Comparison of ENCODE assay signal across 12 cellular contexts in genomic region chr12:47988073-47989022, GRCh38. TPM values are rescaled to one million over a fixed set of nuclear protein-coding genes. Genes with fewer than 3 reads are reported as not detected.
DNase-seq lines count a peak whose midpoint lies in the region; ATAC-seq, FAIRE-seq and TF ChIP-seq lines count a peak whose summit lies in the region.
"Had no signal": no experiment of that assay in that cellular context is flagged by ENCODE, and none has a peak within 500 bp of the region (broad histone marks: within the 10 kb centered on the region; RNA-seq: fewer than 3 reads in every experiment).

No MANE protein-coding gene starts in this region.

- TF ChIP-seq EP300 in suprapubic skin (IDR thresholded peaks at IDR 0.05), result no peak

- H3K9me3 ChIP-seq in kidney (ENCODE audit: control insufficient read depth in 1 of 2, low read length in 2 of 2) (no peaks in the 10 kb centered on the region), suprapubic skin (no peaks in the 10 kb centered on the region)
- H3K9me3 ChIP-seq: BE2C had no signal

- intact Hi-C loops in Right ventricle myocardium inferior (cut with DNase I), result no loop called here
- intact Hi-C loops in cardiac septum (cut with DNase I), result no loop called here
- intact Hi-C loops in kidney (cut with DNase I), result no loop called here

- no peaks in the 10 kb centered on the region for H3K27me3 ChIP-seq in suprapubic skin
- H3K27me3 ChIP-seq: BE2C had no signal

- FAIRE-seq in kidney (lab: Jason Lieb, UNC) (no peak), GM12891 (lab: Jason Lieb, UNC) (no peak)

- no peak overlapping the region for H3K27ac ChIP-seq in kidney (ENCODE audit: low read depth in 2 of 2, low read length in 2 of 2)
- H3K27ac ChIP-seq in suprapubic skin, result no peak overlapping the region

- no peak overlapping the region for H3K4me3 ChIP-seq in kidney (ENCODE audit: low read length in 2 of 2)
- no peak overlapping the region for H3K4me3 ChIP-seq in suprapubic skin

- WGBS in suprapubic skin, result 65% methylated on average over 15 of the region's 15 CpGs

- TF ChIP-seq CTCF in kidney (IDR thresholded peaks at IDR 0.05; ENCODE audit: borderline replicate concordance, extremely low read depth, insufficient read depth) (no peak), suprapubic skin (IDR thresholded peaks at IDR 0.05) (no peak)

- H3K36me3 ChIP-seq in kidney (ENCODE audit: control insufficient read depth in 1 of 2, insufficient read depth in 2 of 2, low read length in 2 of 2) (no peaks in the 10 kb centered on the region), suprapubic skin (no peaks in the 10 kb centered on the region)
- H3K36me3 ChIP-seq: BE2C had no signal

- TF ChIP-seq POLR2A in suprapubic skin (IDR thresholded peaks at IDR 0.05) (no peak), GM12891 (IDR thresholded peaks at IDR 0.05; ENCODE audit: low read depth, low read length) (no peak)

- DNase-seq in Right ventricle myocardium inferior (ENCODE audit: missing footprints) (no peak), cardiac septum (ENCODE audit: low spot score) (no peak), kidney (peak; percentile 17), suprapubic skin (ENCODE audit: low spot score in 2 of 2) (peak; percentile 29 to 53), AML-193 (lab: John Stamatoyannopoulos, UW) (no peak), GM12891 (ENCODE audit: insufficient read length, low spot score) (no peak)
- DNase-seq in activated naive CD4-positive, alpha-beta T cell (lab: John Stamatoyannopoulos, UW), result no peak
- DNase-seq: activated CD8-positive, alpha-beta memory T cell treated with anti-CD3 and anti-CD28 coated beads, Interleukin-2, amount 50 U/mL, for 4 hours; BE2C; midbrain; stimulated activated CD4-positive, alpha-beta T cell treated with anti-CD3 and anti-CD28 coated beads, Interleukin-15, amount 100 ng/mL, for 24 hours had no signal

- no peak overlapping the region for H3K9ac ChIP-seq in kidney (ENCODE audit: low read length in 2 of 2)

- ATAC-seq in Right ventricle myocardium inferior (peak; percentile 51), SK-N-SH treated with all-trans-retinoic acid at 6 μM for 48 hours (peak; percentile 25; the same call in 2 of the 3 replicates)

- H3K4me1 ChIP-seq in kidney (ENCODE audit: control insufficient read depth in 1 of 2, insufficient read depth in 1 of 2, low read depth in 1 of 2, low read length in 2 of 2), result no peaks in the 10 kb centered on the region
- peaks cover 4% of the 10 kb centered on the region for H3K4me1 ChIP-seq in suprapubic skin

TF ChIP-seq in SK-N-SH treated with all-trans-retinoic acid at 6 μM for 48 hours, 23 proteins besides CTCF, POLR2A, EP300 and RAD21 (continues in another document):
- no peak for TF ChIP-seq ZNF565 (CRISPR knock-in tag; conservative IDR thresholded peaks at IDR 0.05; ENCODE audit: low read depth)
- TF ChIP-seq PATZ1 (CRISPR knock-in tag; IDR thresholded peaks at IDR 0.05; ENCODE audit: borderline replicate concordance), result no peak
- TF ChIP-seq ZFP30 (CRISPR knock-in tag; IDR thresholded peaks at IDR 0.05), result no peak
- TF ChIP-seq TSHZ2 (CRISPR knock-in tag; IDR thresholded peaks at IDR 0.05), result no peak
- no peak for TF ChIP-seq ZC3H10 (CRISPR knock-in tag; IDR thresholded peaks at IDR 0.05)
- no peak for TF ChIP-seq ARNTL (CRISPR knock-in tag; IDR thresholded peaks at IDR 0.05; ENCODE audit: borderline replicate concordance, low read depth)

TF ChIP-seq in GM12891, 5 proteins besides CTCF, POLR2A, EP300 and RAD21:
- TF ChIP-seq POLR2AphosphoS5 (IDR thresholded peaks at IDR 0.05; ENCODE audit: low read depth, low read length), result no peak
- TF ChIP-seq TAF1 (IDR thresholded peaks at IDR 0.05; ENCODE audit: low read depth, low read length), result no peak
- TF ChIP-seq PAX5 (IDR thresholded peaks at IDR 0.05; ENCODE audit: insufficient read depth, low read length, severe bottlenecking), result no peak
- TF ChIP-seq SPI1 (IDR thresholded peaks at IDR 0.05; ENCODE audit: low read depth, low read length), result no peak
- TF ChIP-seq POU2F2 (IDR thresholded peaks at IDR 0.05; ENCODE audit: low read depth, low read length), result no peak

RNA-seq across cellular contexts. Expression of gene COL2A1, which starts 15.9 kb away (rescaled TPM):
- total RNA-seq in Right ventricle myocardium inferior, result not detected
- 0.13 TPM for total RNA-seq in cardiac septum
- not detected for total RNA-seq in kidney
- polyA plus RNA-seq in kidney (ENCODE audit: insufficient read depth, low read depth, low replicate concordance), result not detected
- not detected for total RNA-seq in suprapubic skin
- 0.12 TPM for polyA plus RNA-seq in GM12891 (2012; ENCODE audit: low read depth, missing spikeins)

RNA-seq across cellular contexts. Expression of gene TMEM106C, which starts 25.0 kb away (rescaled TPM):
- total RNA-seq in Right ventricle myocardium inferior (45.6 TPM), cardiac septum (37.5 TPM), kidney (51.7 TPM), suprapubic skin (10 to 100 TPM; 36.8 to 52.9 (median 46.5) TPM)
- 126 TPM for polyA plus RNA-seq in kidney (ENCODE audit: insufficient read depth, low read depth, low replicate concordance)
- 81.9 TPM for polyA plus RNA-seq in GM12891 (2012; ENCODE audit: low read depth, missing spikeins)

Comparison
In these comparisons a context has a peak if more than half of its experiments do, and no peak if none do; other contexts are left out.
1. DNase-seq: peak in kidney (single experiment) and suprapubic skin (2 of 2); none in Right ventricle myocardium inferior (single experiment), cardiac septum (single experiment), AML-193 (0 of 2), activated naive CD4-positive, alpha-beta T cell (0 of 4) and GM12891 (single experiment).